ENCODE assay signal across 8 cellular contexts in genomic region chr22:17370036-17370765, GRCh38. TPM values are rescaled to one million over a fixed set of nuclear protein-coding genes. Genes with fewer than 3 reads are reported as not detected.
DNase-seq lines count a peak whose midpoint lies in the region; ATAC-seq and TF ChIP-seq lines count a peak whose summit lies in the region.
"Had no signal": no experiment of that assay in that cellular context is flagged by ENCODE, and none has a peak within 500 bp of the region (broad histone marks: within the 10 kb centered on the region; RNA-seq: fewer than 3 reads in every experiment).

No MANE protein-coding gene starts in this region.

- no peaks in the 10 kb centered on the region for H3K27me3 ChIP-seq in iPS-20b (ENCODE audit: insufficient read depth, low read length)
- no peaks in the 10 kb centered on the region for H3K27me3 ChIP-seq in smooth muscle cell (ENCODE audit: low read depth)

- H3K27ac ChIP-seq in HEK293 (ENCODE audit: extremely low read depth, low read depth, low read length) (peak overlapping the region; percentile 90), iPS-20b (ENCODE audit: low read length) (peak overlapping the region; percentile 45), smooth muscle cell (ENCODE audit: low read depth) (no peak overlapping the region)

- H3K9ac ChIP-seq in iPS-20b (ENCODE audit: low read depth, low read length) (peak overlapping the region; percentile 87), smooth muscle cell (ENCODE audit: low read depth) (peak overlapping the region; percentile 45)

- H3K4me1 ChIP-seq in HEK293 (ENCODE audit: control insufficient read depth, insufficient read depth, low read length) (peaks cover 3% of the 10 kb centered on the region), iPS-20b (ENCODE audit: insufficient read depth, low read length) (peaks cover 31% of the 10 kb centered on the region), smooth muscle cell (ENCODE audit: low read depth) (peaks cover 23% of the 10 kb centered on the region)

- H3K4me3 ChIP-seq in HEK293 (ENCODE audit: low read depth, low read length) = peak overlapping the region; percentile 92
- peak overlapping the region; percentile 90 for H3K4me3 ChIP-seq in iPS-20b (ENCODE audit: low read length)
- peak overlapping the region; percentile 94 for H3K4me3 ChIP-seq in smooth muscle cell

- H3K4me3 Mint-ChIP-seq in activated naive CD8-positive, alpha-beta T cell treated with anti-CD3 and anti-CD28 coated beads for 36 hours = peak overlapping the region; percentile 48

- peak overlapping the region; percentile 87 for H3K4me2 ChIP-seq in smooth muscle cell

- DNase-seq in activated naive CD8-positive, alpha-beta T cell treated with anti-CD3 and anti-CD28 coated beads for 36 hours = no peak
- DNase-seq in smooth muscle cell (lab: John Stamatoyannopoulos, UW; ENCODE audit: unreplicated experiment) = no peak
- DNase-seq in mucosa of gallbladder (ENCODE audit: low spot score) = no peak

- no peaks in the 10 kb centered on the region for H3K9me3 ChIP-seq in HEK293 (ENCODE audit: control insufficient read depth, insufficient read depth, low read depth, low read length)
- no peaks in the 10 kb centered on the region for H3K9me3 ChIP-seq in iPS-20b (ENCODE audit: insufficient read depth, low read depth, low read length)
- H3K9me3 ChIP-seq in smooth muscle cell (replicated peaks; ENCODE audit: low read depth) = no peaks in the 10 kb centered on the region

- no peaks in the 10 kb centered on the region for H4K20me1 ChIP-seq in smooth muscle cell (ENCODE audit: low read depth)

- H3K79me2 ChIP-seq in smooth muscle cell (ENCODE audit: low read depth) = peaks cover 50% of the 10 kb centered on the region

- H3K36me3 ChIP-seq in HEK293 (ENCODE audit: control insufficient read depth in 2 of 2, insufficient read depth in 1 of 2, low read length in 2 of 2) (no peaks in the 10 kb centered on the region), iPS-20b (ENCODE audit: insufficient read depth, low read depth, low read length) (0 out of 2 replicates have a peak, but pooled peaks cover 3% of the 10 kb centered on the region), smooth muscle cell (ENCODE audit: low read depth) (no peaks in the 10 kb centered on the region)

- H3K4me1 Mint-ChIP-seq in activated naive CD8-positive, alpha-beta T cell treated with anti-CD3 and anti-CD28 coated beads for 36 hours = peaks cover 17% of the 10 kb centered on the region

- ATAC-seq in GM18870 (IDR thresholded peaks at IDR 0.05; ENCODE audit: unreplicated experiment) = no peak
- no peak for ATAC-seq in HG03432 (IDR thresholded peaks at IDR 0.05; ENCODE audit: unreplicated experiment)

- no peak overlapping the region for H3K27ac Mint-ChIP-seq in activated naive CD8-positive, alpha-beta T cell treated with anti-CD3 and anti-CD28 coated beads for 36 hours
- H3K27ac Mint-ChIP-seq: activated naive CD4-positive, alpha-beta T cell treated with anti-CD3 and anti-CD28 coated beads, Interleukin-2, amount 50 U/mL, for 24 hours had no signal

- POLR2A ChIA-PET in HEK293 (lab: Yijun Ruan, JAX) = interaction anchor here (1.0 to 4.6 kb wide), 6 partner anchors 9 to 199 kb away, joined by 3 to 25 read pairs (median 7); no protein-coding TSS in a partner anchor

- CTCF ChIA-PET in HEK293 (lab: Yijun Ruan, JAX) = interaction anchor here (1.0 to 2.6 kb wide), 3 partner anchors 19 to 198 kb away, joined by 3 to 16 read pairs (median 9); no protein-coding TSS in a partner anchor

- TF ChIP-seq CTCF in HEK293 (tag by site-specific recombination; IDR thresholded peaks at IDR 0.05) (no peak), smooth muscle cell (IDR thresholded peaks at IDR 0.05; ENCODE audit: borderline replicate concordance, insufficient read depth, poor library complexity, severe bottlenecking) (no peak)

- peaks cover 61% of the 10 kb centered on the region for H3K27me3 Mint-ChIP-seq in activated naive CD8-positive, alpha-beta T cell treated with anti-CD3 and anti-CD28 coated beads for 36 hours

- no peaks in the 10 kb centered on the region for H3F3A ChIP-seq in smooth muscle cell (ENCODE audit: low read depth)

- H3K36me3 Mint-ChIP-seq in activated naive CD8-positive, alpha-beta T cell treated with anti-CD3 and anti-CD28 coated beads for 36 hours = no peaks in the 10 kb centered on the region
- H3K36me3 Mint-ChIP-seq: activated naive CD4-positive, alpha-beta T cell treated with anti-CD3 and anti-CD28 coated beads, Interleukin-2, amount 50 U/mL, for 24 hours had no signal

- no peaks in the 10 kb centered on the region for H3K9me3 Mint-ChIP-seq in activated naive CD8-positive, alpha-beta T cell treated with anti-CD3 and anti-CD28 coated beads for 36 hours
- H3K9me3 Mint-ChIP-seq: activated naive CD4-positive, alpha-beta T cell treated with anti-CD3 and anti-CD28 coated beads, Interleukin-2, amount 50 U/mL, for 24 hours had no signal

- H2AFZ ChIP-seq in smooth muscle cell (ENCODE audit: low read depth) = peak overlapping the region; percentile 97

- WGBS in smooth muscle cell (ENCODE audit: low lambda C conversion rate) = under 1% methylated on average over 26 of the region's 87 CpGs

TF ChIP-seq in HEK293, 187 proteins besides CTCF, POLR2A, EP300 and RAD21 (continues in another document):
- TF ChIP-seq ZEB2 (tag by site-specific recombination; IDR thresholded peaks at IDR 0.05) = peak; percentile 68; the same call in 1 of the 2 replicates
- peak; percentile 74 for TF ChIP-seq ZBTB8A (tag by site-specific recombination; IDR thresholded peaks at IDR 0.05)
- peak; percentile 30; the same call in 1 of the 2 replicates for TF ChIP-seq ZBTB20 (tag by site-specific recombination; IDR thresholded peaks at IDR 0.05)
- TF ChIP-seq YY1 (tag by site-specific recombination; IDR thresholded peaks at IDR 0.05) = peak; percentile 33; the same call in 1 of the 2 replicates
- no peak for TF ChIP-seq ZBTB21 (tag by site-specific recombination; IDR thresholded peaks at IDR 0.05)
- TF ChIP-seq ZNF610 (tag by site-specific recombination; IDR thresholded peaks at IDR 0.05; ENCODE audit: borderline replicate concordance) = no peak
- no peak for TF ChIP-seq ZNF362 (tag by site-specific recombination; IDR thresholded peaks at IDR 0.05)
- TF ChIP-seq ZBTB7A (tag by site-specific recombination; IDR thresholded peaks at IDR 0.05; ENCODE audit: low read depth) = 0 out of 2 replicates have a peak, but pooled peaks have one; percentile 9
- TF ChIP-seq IKZF3 (tag by site-specific recombination; IDR thresholded peaks at IDR 0.05) = no peak
- no peak for TF ChIP-seq ZNF302 (tag by site-specific recombination; IDR thresholded peaks at IDR 0.05; ENCODE audit: low read depth)
- TF ChIP-seq ZNF488 (tag by site-specific recombination; IDR thresholded peaks at IDR 0.05) = no peak
- TF ChIP-seq PRDM1 (tag by site-specific recombination; IDR thresholded peaks at IDR 0.05) = no peak
- TF ChIP-seq ZNF830 (tag by site-specific recombination; IDR thresholded peaks at IDR 0.05; ENCODE audit: low read depth) = no peak
- TF ChIP-seq TRIM28 (IDR thresholded peaks at IDR 0.05; ENCODE audit: borderline replicate concordance, low read length) = no peak
- TF ChIP-seq ZNF792 (tag by site-specific recombination; IDR thresholded peaks at IDR 0.05) = no peak
- peak; percentile 42 for TF ChIP-seq ZIC2 (tag by site-specific recombination; IDR thresholded peaks at IDR 0.05)
- peak; percentile 23; the same call in 1 of the 2 replicates for TF ChIP-seq ZXDB (tag by site-specific recombination; IDR thresholded peaks at IDR 0.05)
- TF ChIP-seq KLF10 (tag by site-specific recombination; IDR thresholded peaks at IDR 0.05) = no peak
- TF ChIP-seq MZF1 (tag by site-specific recombination; IDR thresholded peaks at IDR 0.05; ENCODE audit: borderline replicate concordance) = no peak

RNA-seq across cellular contexts. Expression of gene CECR2, which starts 0.9 kb away (rescaled TPM):
- under 1 TPM; 0.10 to 0.26 TPM for total RNA-seq in activated naive CD8-positive, alpha-beta T cell treated with anti-CD3 and anti-CD28 coated beads for 36 hours
- total RNA-seq in smooth muscle cell (2.8 and 3.0 TPM in 2 replicates), mucosa of gallbladder (0.89 TPM)
- 0.67 and 1.4 TPM in 2 replicates for polyA plus RNA-seq in smooth muscle cell
